Comparison of ENCODE assay signal across 19 cellular contexts in genomic region chr6:5878792-5879191, GRCh38.
A peak's percentile ranks its signal among the peaks of the same experiment; 100 is the strongest.
DNase-seq lines count a peak whose midpoint lies in the region; ATAC-seq, FAIRE-seq and TF ChIP-seq lines count a peak whose summit lies in the region.
"Had no signal": no experiment of that assay in that cellular context is flagged by ENCODE, and none has a peak within 500 bp of the region (broad histone marks: within the 10 kb centered on the region; RNA-seq: fewer than 3 reads in every experiment).

No MANE protein-coding gene starts in this region.

- POLR2A ChIA-PET in activated naive CD8-positive, alpha-beta T cell treated with anti-CD3 and anti-CD28 coated beads, Interleukin-2, amount 10 ng/mL, durations not matched to agents 7 days and 5 days (lab: Charles Lee): no interaction called here
- POLR2A ChIA-PET in GM12878 (lab: Charles Lee): no interaction called here

- H3K36me3 ChIP-seq in KMS-11 (ENCODE audit: insufficient read depth) (no peaks in the 10 kb centered on the region), GM12878 (ENCODE audit: control insufficient read depth in 2 of 2, insufficient read depth in 2 of 2, low read length in 1 of 2) (no peaks in the 10 kb centered on the region), smooth muscle cell (ENCODE audit: low read depth) (no peaks in the 10 kb centered on the region)
- H3K36me3 ChIP-seq: BLaER1 treated with 17β-estradiol and CSF1 and Interleukin-3, amounts not matched to agents 10 nM and 100 nM had no signal

- H3K9me3 ChIP-seq in GM12878 (replicated peaks; ENCODE audit: control insufficient read depth, insufficient read depth, low read length) (no peaks in the 10 kb centered on the region; the same call in 2 of the 3 replicates), smooth muscle cell (replicated peaks; ENCODE audit: low read depth) (no peaks in the 10 kb centered on the region)

- WGBS in GM12878 (ENCODE audit: insufficient coverage, insufficient replicate concordance, low lambda C conversion rate, missing lambda C conversion rate): 68% methylated on average over 1 of the region's 1 CpG
- 95% methylated on average over 1 of the region's 1 CpG for WGBS in smooth muscle cell (ENCODE audit: low lambda C conversion rate)

- H3K4me1 Mint-ChIP-seq in activated naive CD8-positive, alpha-beta T cell treated with anti-CD3 and anti-CD28 coated beads, Interleukin-2, amount 10 ng/mL, durations not matched to agents 7 days and 5 days: peaks cover 11% of the 10 kb centered on the region
- peaks cover 2% of the 10 kb centered on the region for H3K4me1 Mint-ChIP-seq in activated naive CD8-positive, alpha-beta T cell treated with anti-CD3 and anti-CD28 coated beads for 36 hours
- H3K4me1 Mint-ChIP-seq in stimulated activated memory B cell treated with anti-CD40 and anti-IgM and Interleukin-4, amounts not matched to agents 10 μg/mL and 1 μg/mL and 100 μg/mL, for 72 hours: no peaks in the 10 kb centered on the region

- peaks cover 7% of the 10 kb centered on the region for H3K27me3 Mint-ChIP-seq in activated naive CD8-positive, alpha-beta T cell treated with anti-CD3 and anti-CD28 coated beads, Interleukin-2, amount 10 ng/mL, durations not matched to agents 7 days and 5 days
- no peaks in the 10 kb centered on the region for H3K27me3 Mint-ChIP-seq in activated naive CD8-positive, alpha-beta T cell treated with anti-CD3 and anti-CD28 coated beads for 36 hours
- no peaks in the 10 kb centered on the region for H3K27me3 Mint-ChIP-seq in stimulated activated memory B cell treated with anti-CD40 and anti-IgM and Interleukin-4, amounts not matched to agents 10 μg/mL and 1 μg/mL and 100 μg/mL, for 72 hours

- H3K9ac ChIP-seq in KMS-11: no peak overlapping the region
- no peak overlapping the region for H3K9ac ChIP-seq in GM12878 (ENCODE audit: control insufficient read depth, insufficient read depth, low read length)
- H3K9ac ChIP-seq in smooth muscle cell (ENCODE audit: low read depth): no peak overlapping the region
- H3K9ac ChIP-seq: BLaER1 treated with 17β-estradiol and CSF1 and Interleukin-3, amounts not matched to agents 10 nM and 100 nM had no signal

- TF ChIP-seq EP300 in GM12878 (IDR thresholded peaks at IDR 0.05; ENCODE audit: borderline replicate concordance in 1 of 2, control insufficient read depth in 1 of 2, low read depth in 2 of 2, low read length in 2 of 2): no peak

- peak overlapping the region; percentile 46 for H3K4me2 ChIP-seq in KMS-11
- no peak overlapping the region for H3K4me2 ChIP-seq in GM12878 (ENCODE audit: control insufficient read depth, insufficient read depth)
- no peak overlapping the region for H3K4me2 ChIP-seq in smooth muscle cell
- H3K4me2 ChIP-seq: BLaER1 treated with 17β-estradiol and CSF1 and Interleukin-3, amounts not matched to agents 10 nM and 100 nM had no signal

- H3K4me1 ChIP-seq in KMS-11 (ENCODE audit: low read depth, poor library complexity, severe bottlenecking): peaks cover 35% of the 10 kb centered on the region
- H3K4me1 ChIP-seq in GM12878 (ENCODE audit: control insufficient read depth, insufficient read depth, low read length): no peaks in the 10 kb centered on the region
- no peaks in the 10 kb centered on the region for H3K4me1 ChIP-seq in smooth muscle cell (ENCODE audit: low read depth)

- H3K36me3 Mint-ChIP-seq in activated naive CD8-positive, alpha-beta T cell treated with anti-CD3 and anti-CD28 coated beads, Interleukin-2, amount 10 ng/mL, durations not matched to agents 7 days and 5 days: peaks cover 3% of the 10 kb centered on the region
- H3K36me3 Mint-ChIP-seq in activated naive CD8-positive, alpha-beta T cell treated with anti-CD3 and anti-CD28 coated beads for 36 hours: no peaks in the 10 kb centered on the region
- H3K36me3 Mint-ChIP-seq in stimulated activated memory B cell treated with anti-CD40 and anti-IgM and Interleukin-4, amounts not matched to agents 10 μg/mL and 1 μg/mL and 100 μg/mL, for 72 hours: no peaks in the 10 kb centered on the region

- H3F3A ChIP-seq in smooth muscle cell (ENCODE audit: low read depth): no peaks in the 10 kb centered on the region

- no peak for TF ChIP-seq CTCF in KMS-11 (conservative IDR thresholded peaks at IDR 0.05; ENCODE audit: low read depth, low read length)
- no peak for TF ChIP-seq CTCF in GM12878 (IDR thresholded peaks at IDR 0.05 in 2 of 3, conservative IDR thresholded peaks at IDR 0.05 in 1 of 3; ENCODE audit: control insufficient read depth in 2 of 3, extremely low read depth in 1 of 3, insufficient read depth in 1 of 3, low read depth in 3 of 3, low read length in 3 of 3)
- TF ChIP-seq CTCF in smooth muscle cell (IDR thresholded peaks at IDR 0.05; ENCODE audit: borderline replicate concordance, insufficient read depth, poor library complexity, severe bottlenecking): no peak

- H2AFZ ChIP-seq in KMS-11 (ENCODE audit: low read depth): peak overlapping the region; percentile 23; the same call in 1 of the 2 replicates
- H2AFZ ChIP-seq in GM12878 (ENCODE audit: control insufficient read depth, low read depth, low read length): no peak overlapping the region
- H2AFZ ChIP-seq in smooth muscle cell (ENCODE audit: low read depth): no peak overlapping the region

- H3K4me3 ChIP-seq in KMS-11 (IDR thresholded peaks at IDR 0.05; ENCODE audit: insufficient read depth, low read depth, low read length) (no peak overlapping the region), GM12878 (no peak overlapping the region), smooth muscle cell (no peak overlapping the region)
- H3K4me3 ChIP-seq: BLaER1 treated with 17β-estradiol and CSF1 and Interleukin-3, amounts not matched to agents 10 nM and 100 nM had no signal

- DNase-seq in activated naive CD8-positive, alpha-beta T cell treated with anti-CD3 and anti-CD28 coated beads, Interleukin-2, amount 10 ng/mL, durations not matched to agents 7 days and 5 days: no peak
- DNase-seq in activated naive CD8-positive, alpha-beta T cell treated with anti-CD3 and anti-CD28 coated beads for 36 hours: no peak
- DNase-seq in GM12878 (ENCODE audit: low read depth, low spot score): no peak
- DNase-seq in smooth muscle cell (lab: John Stamatoyannopoulos, UW; ENCODE audit: unreplicated experiment): no peak
- DNase-seq in NCI-H2081 (lab: John Stamatoyannopoulos, UW): no peak
- DNase-seq: DMS79 treated with DMSO at 0.1 percent for 48 hours, GDM1, HFFc6, NCI-H2107, NCI-H345, NCI-H526 treated with DMSO at 0.1 percent for 48 hours, SHP77 treated with DMSO at 0.1 percent for 48 hours had no signal

- H3K27ac Mint-ChIP-seq in activated naive CD8-positive, alpha-beta T cell treated with anti-CD3 and anti-CD28 coated beads, Interleukin-2, amount 10 ng/mL, durations not matched to agents 7 days and 5 days: no peak overlapping the region
- no peak overlapping the region for H3K27ac Mint-ChIP-seq in activated naive CD8-positive, alpha-beta T cell treated with anti-CD3 and anti-CD28 coated beads for 36 hours
- H3K27ac Mint-ChIP-seq in stimulated activated memory B cell treated with anti-CD40 and anti-IgM and Interleukin-4, amounts not matched to agents 10 μg/mL and 1 μg/mL and 100 μg/mL, for 72 hours: no peak overlapping the region
- H3K27ac Mint-ChIP-seq: HFFc6 had no signal

- H3K27me3 ChIP-seq in KMS-11 (ENCODE audit: insufficient read depth, low read depth) (no peaks in the 10 kb centered on the region), GM12878 (replicated peaks in 1 of 2; ENCODE audit: control insufficient read depth in 2 of 2, insufficient read depth in 2 of 2, low read length in 1 of 2) (no peaks in the 10 kb centered on the region), smooth muscle cell (ENCODE audit: low read depth) (no peaks in the 10 kb centered on the region)
- H3K27me3 ChIP-seq: BLaER1 treated with 17β-estradiol and CSF1 and Interleukin-3, amounts not matched to agents 10 nM and 100 nM had no signal

- SMC1A ChIA-PET in GM12878 (lab: Charles Lee; ENCODE audit: uncharacterized antibody, unreplicated experiment): no interaction called here

- no peak for TF ChIP-seq POLR2A in GM12878 (IDR thresholded peaks at IDR 0.05; ENCODE audit: low read depth, low read length)

- H3K27ac ChIP-seq in KMS-11 (no peak overlapping the region), GM12878 (ENCODE audit: control insufficient read depth, insufficient read depth) (no peak overlapping the region), smooth muscle cell (ENCODE audit: low read depth) (no peak overlapping the region)
- H3K27ac ChIP-seq: BLaER1 treated with 17β-estradiol and CSF1 and Interleukin-3, amounts not matched to agents 10 nM and 100 nM had no signal

- in situ Hi-C loops in GM12878 (cut with MboI): no loop called here

- BruUV-seq in GM12878 (replicated peaks; lab: Mats Ljungman, UMichigan): no TSS peak

- H3K9me3 Mint-ChIP-seq in activated naive CD8-positive, alpha-beta T cell treated with anti-CD3 and anti-CD28 coated beads, Interleukin-2, amount 10 ng/mL, durations not matched to agents 7 days and 5 days: peaks cover 12% of the 10 kb centered on the region
- no peaks in the 10 kb centered on the region for H3K9me3 Mint-ChIP-seq in activated naive CD8-positive, alpha-beta T cell treated with anti-CD3 and anti-CD28 coated beads for 36 hours
- no peaks in the 10 kb centered on the region for H3K9me3 Mint-ChIP-seq in stimulated activated memory B cell treated with anti-CD40 and anti-IgM and Interleukin-4, amounts not matched to agents 10 μg/mL and 1 μg/mL and 100 μg/mL, for 72 hours
- H3K9me3 Mint-ChIP-seq: HFFc6 had no signal

- peak overlapping the region; percentile 11 for H3K4me3 Mint-ChIP-seq in activated naive CD8-positive, alpha-beta T cell treated with anti-CD3 and anti-CD28 coated beads, Interleukin-2, amount 10 ng/mL, durations not matched to agents 7 days and 5 days
- no peak overlapping the region for H3K4me3 Mint-ChIP-seq in activated naive CD8-positive, alpha-beta T cell treated with anti-CD3 and anti-CD28 coated beads for 36 hours
- H3K4me3 Mint-ChIP-seq in stimulated activated memory B cell treated with anti-CD40 and anti-IgM and Interleukin-4, amounts not matched to agents 10 μg/mL and 1 μg/mL and 100 μg/mL, for 72 hours: no peak overlapping the region
- H3K4me3 Mint-ChIP-seq: HFFc6 had no signal

- no peak for FAIRE-seq in GM12878 (lab: Jason Lieb, UNC)
- FAIRE-seq: A204.1, GM19239, H54 had no signal

- TF ChIP-seq RAD21 in GM12878 (IDR thresholded peaks at IDR 0.05; ENCODE audit: insufficient read depth, low read depth, low read length): no peak

- no peaks in the 10 kb centered on the region for H3K79me2 ChIP-seq in KMS-11 (ENCODE audit: insufficient read depth, low read depth)
- no peaks in the 10 kb centered on the region for H3K79me2 ChIP-seq in GM12878 (ENCODE audit: control insufficient read depth, insufficient read depth, low read length)
- H3K79me2 ChIP-seq in smooth muscle cell (ENCODE audit: low read depth): no peaks in the 10 kb centered on the region

- CTCF ChIA-PET in GM12878 (lab: Yijun Ruan, JAX): no interaction called here

- H4K20me1 ChIP-seq in KMS-11 (ENCODE audit: insufficient read depth) (no peaks in the 10 kb centered on the region), GM12878 (ENCODE audit: control insufficient read depth, insufficient read depth) (no peaks in the 10 kb centered on the region), smooth muscle cell (ENCODE audit: low read depth) (no peaks in the 10 kb centered on the region)
- H4K20me1 ChIP-seq: BLaER1 treated with 17β-estradiol and CSF1 and Interleukin-3, amounts not matched to agents 10 nM and 100 nM had no signal

- peak; percentile 88 for ATAC-seq in activated naive CD8-positive, alpha-beta T cell treated with anti-CD3 and anti-CD28 coated beads, Interleukin-2, amount 10 ng/mL, durations not matched to agents 7 days and 5 days (ENCODE audit: low read depth)
- peak; percentile 57 for ATAC-seq in GM12878
- ATAC-seq in stimulated activated memory B cell treated with anti-CD40 and anti-IgM and Interleukin-4, amounts not matched to agents 10 μg/mL and 1 μg/mL and 100 μg/mL, for 72 hours: peak; percentile 55
- no peak for ATAC-seq in HG02884 (IDR thresholded peaks at IDR 0.05; ENCODE audit: unreplicated experiment)

- RAD21 ChIA-PET in GM12878 (lab: Charles Lee; ENCODE audit: unreplicated experiment): no interaction called here

- intact Hi-C loops in GM12878 (cut with micrococcal nuclease; ENCODE audit: unreplicated experiment): no loop called here
